16 cellular contexts compared by ENCODE assay signal in the genomic region with DNA sequence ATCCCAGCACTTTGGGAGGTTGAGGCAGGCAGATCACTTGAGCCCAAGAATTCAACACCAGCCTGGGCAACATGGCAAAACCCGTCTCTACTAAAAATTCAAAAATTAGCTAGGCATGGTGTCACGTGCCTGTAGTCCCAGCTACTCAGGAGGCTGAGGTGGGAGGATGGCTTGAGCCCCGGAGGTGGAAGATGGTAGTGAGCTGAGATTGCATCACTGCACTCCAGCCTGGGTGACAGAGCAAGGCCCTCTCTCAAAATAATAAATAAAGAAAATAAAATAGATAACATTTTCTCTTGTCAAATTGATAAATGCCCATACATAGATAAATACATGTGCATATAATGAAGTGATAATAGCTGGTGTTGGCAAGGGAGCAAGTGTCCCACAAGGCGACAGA. TPM values are rescaled to one million over a fixed set of nuclear protein-coding genes. Genes with fewer than 3 reads are reported as not detected.
DNase-seq lines count a peak whose midpoint lies in the region; ATAC-seq, FAIRE-seq and TF ChIP-seq lines count a peak whose summit lies in the region.
"Had no signal": no experiment of that assay in that cellular context is flagged by ENCODE, and none has a peak within 500 bp of the region (broad histone marks: within the 10 kb centered on the region; RNA-seq: fewer than 3 reads in every experiment).

No MANE protein-coding gene starts in this region.

- peak; percentile 39; the same call in 2 of the 3 replicates for TF ChIP-seq CTCF in H9 (conservative IDR thresholded peaks at IDR 0.05)
- no peak for TF ChIP-seq CTCF in PC-3 (conservative IDR thresholded peaks at IDR 0.05; ENCODE audit: low read depth, low read length)
- TF ChIP-seq CTCF in H1 (IDR thresholded peaks at IDR 0.05; ENCODE audit: control extremely low read depth in 1 of 3, insufficient read depth in 1 of 3, low read depth in 1 of 3, low read length in 3 of 3), result peak in 1 of 3 experiments; percentile 1; a peak in 1 of 4 replicates
- no peak for TF ChIP-seq CTCF in foreskin keratinocyte (conservative IDR thresholded peaks at IDR 0.05)
- TF ChIP-seq CTCF in GM23338 (conservative IDR thresholded peaks at IDR 0.05; ENCODE audit: low read depth in 2 of 2), result 0 out of 4 replicates have a peak, but pooled peaks of 1 of the 2 experiments have one; percentile 8

- H2BK5ac ChIP-seq in H9 (ENCODE audit: insufficient read length, low read length) (no peak overlapping the region), H1 (ENCODE audit: low read depth, low read length) (no peak overlapping the region)

- H3K27ac ChIP-seq in H9 (ENCODE audit: insufficient read length, low read depth, low read length), result no peak overlapping the region
- H3K27ac ChIP-seq in PC-3 (ENCODE audit: low read length), result no peak overlapping the region
- no peak overlapping the region for H3K27ac ChIP-seq in H1 (ENCODE audit: low read depth, low read length)
- no peak overlapping the region for H3K27ac ChIP-seq in foreskin keratinocyte
- no peak overlapping the region for H3K27ac ChIP-seq in GM23338 (ENCODE audit: low read depth)
- H3K27ac ChIP-seq: GM23248 had no signal

- H2BK20ac ChIP-seq in H9 (ENCODE audit: low read depth, low read length, poor library complexity, severe bottlenecking), result no peak overlapping the region
- H2BK20ac ChIP-seq in H1 (ENCODE audit: low read length), result no peak overlapping the region

- H3K27ac Mint-ChIP-seq in H9, result no peak overlapping the region
- H3K27ac Mint-ChIP-seq in GM23338, result no peak overlapping the region
- H3K27ac Mint-ChIP-seq: CD4-positive, alpha-beta T cell had no signal

- peaks cover 14% of the 10 kb centered on the region for H3K9me3 ChIP-seq in H9 (ENCODE audit: control insufficient read depth, low read depth, low read length)
- H3K9me3 ChIP-seq in PC-3 (ENCODE audit: low read length), result 0 out of 2 replicates have a peak, but pooled peaks cover 7% of the 10 kb centered on the region
- H3K9me3 ChIP-seq in H1 (ENCODE audit: insufficient read depth in 2 of 2, low read depth in 1 of 2, low read length in 1 of 2), result peaks cover 11% of the 10 kb centered on the region in 2 experiments

- no peak for TF ChIP-seq POLR2A in H1 (IDR thresholded peaks at IDR 0.05; ENCODE audit: control extremely low read depth in 1 of 2, low read depth in 2 of 2, low read length in 2 of 2)

- peaks cover 15 to 16% of the 10 kb centered on the region in 2 experiments for H3K9me3 Mint-ChIP-seq in H9
- H3K9me3 Mint-ChIP-seq in GM23338, result peaks cover 16% of the 10 kb centered on the region
- H3K9me3 Mint-ChIP-seq: CD4-positive, alpha-beta T cell had no signal

- no peak overlapping the region for H3K4me3 Mint-ChIP-seq in H9
- H3K4me3 Mint-ChIP-seq in GM23338, result no peak overlapping the region
- H3K4me3 Mint-ChIP-seq: CD4-positive, alpha-beta T cell had no signal

- H3K18ac ChIP-seq in H9 (ENCODE audit: insufficient read length, low read depth, low read length) (no peak overlapping the region), H1 (ENCODE audit: extremely low read depth, low read length) (no peak overlapping the region)

- H3K27me3 Mint-ChIP-seq in H9 (ENCODE audit: low read depth) (no peaks in the 10 kb centered on the region), GM23338 (ENCODE audit: insufficient read depth, low read depth, poor library complexity) (peaks cover 2% of the 10 kb centered on the region)

- no peaks in the 10 kb centered on the region for H3K36me3 ChIP-seq in PC-3 (ENCODE audit: low read depth, low read length)
- H3K36me3 ChIP-seq in H1 (ENCODE audit: control insufficient read depth in 2 of 4, insufficient read depth in 4 of 4, low read length in 3 of 4), result no peaks in the 10 kb centered on the region
- no peaks in the 10 kb centered on the region; the same call in 1 of the 2 replicates for H3K36me3 ChIP-seq in GM23338 (ENCODE audit: insufficient read depth)

- BruUV-seq in PC-3 (replicated peaks; lab: Mats Ljungman, UMichigan), result no TSS peak

- no CpG with 5 or more reads among the region's 4 CpGs for WGBS in H9 (ENCODE audit: extremely low coverage, insufficient read length, low lambda C conversion rate)
- WGBS in H1 (ENCODE audit: extremely low coverage in 1 of 2, insufficient coverage in 1 of 2, insufficient read length in 1 of 2, insufficient replicate concordance in 2 of 2, low coverage in 1 of 2, low lambda C conversion rate in 2 of 2, missing lambda C conversion rate in 1 of 2), 2 experiments, result 88% methylated on average over 4 of the region's 4 CpGs; no CpG with 5 or more reads in 1 of the 2 experiments

- H2BK15ac ChIP-seq in H9 (ENCODE audit: low read depth, low read length) (no peak overlapping the region), H1 (ENCODE audit: low read length) (no peak overlapping the region)

- no peaks in the 10 kb centered on the region for H3K23me2 ChIP-seq in H9 (ENCODE audit: insufficient read length, low read depth, low read length, poor library complexity, severe bottlenecking)
- H3K23me2 ChIP-seq in H1 (ENCODE audit: low read depth, low read length), result no peaks in the 10 kb centered on the region

- ATAC-seq in PC-3 (peak; percentile 35; the same call in 1 of the 2 replicates), foreskin keratinocyte (peak; percentile 60), GM23338 (no peak), GM18868 (IDR thresholded peaks at IDR 0.05; ENCODE audit: unreplicated experiment) (no peak)

- H4K91ac ChIP-seq in H9 (ENCODE audit: insufficient read length, low read depth, low read length) (no peak overlapping the region), H1 (replicated peaks; ENCODE audit: insufficient read length, low read length) (no peak overlapping the region)

- TF ChIP-seq EP300 in H1 (IDR thresholded peaks at IDR 0.05; ENCODE audit: borderline replicate concordance in 1 of 2, low read depth in 2 of 2, low read length in 2 of 2), result no peak

- no peak overlapping the region for H3K23ac ChIP-seq in H9 (ENCODE audit: insufficient read length, low read depth, low read length)
- no peak overlapping the region for H3K23ac ChIP-seq in H1 (ENCODE audit: insufficient read length)

- H3K4me1 ChIP-seq in H9 (ENCODE audit: insufficient read depth, low read length), result no peaks in the 10 kb centered on the region
- peaks cover 2% of the 10 kb centered on the region for H3K4me1 ChIP-seq in PC-3 (ENCODE audit: insufficient read depth, low read length)
- peaks cover 0 to 6% (median 0%) of the 10 kb centered on the region in 4 experiments; a peak in 1 of 7 replicates for H3K4me1 ChIP-seq in H1 (replicated peaks in 1 of 4; ENCODE audit: control insufficient read depth in 3 of 4, insufficient read depth in 4 of 4, low read length in 3 of 4)
- H3K4me1 ChIP-seq in foreskin keratinocyte, result peaks cover 2% of the 10 kb centered on the region
- H3K4me1 ChIP-seq in GM23338 (ENCODE audit: insufficient read depth), result no peaks in the 10 kb centered on the region; the same call in 1 of the 2 replicates

- H3K79me2 ChIP-seq in H9 (ENCODE audit: insufficient read depth, low read length) (no peaks in the 10 kb centered on the region), PC-3 (ENCODE audit: low read length) (no peaks in the 10 kb centered on the region), H1 (ENCODE audit: control insufficient read depth in 1 of 2, insufficient read depth in 2 of 2, low read length in 2 of 2) (no peaks in the 10 kb centered on the region), GM23338 (replicated peaks; ENCODE audit: insufficient read depth) (no peaks in the 10 kb centered on the region)

- TF ChIP-seq RAD21 in H1 (IDR thresholded peaks at IDR 0.05 in 1 of 2, conservative IDR thresholded peaks at IDR 0.05 in 1 of 2; ENCODE audit: low read depth in 2 of 2, low read length in 2 of 2), result no peak

- H3K14ac ChIP-seq in H9 (ENCODE audit: insufficient read depth, low read length) (no peak overlapping the region), H1 (ENCODE audit: insufficient read length) (no peak overlapping the region)

- H3K4me1 Mint-ChIP-seq in H9 (peaks cover 10 to 11% of the 10 kb centered on the region in 2 experiments), GM23338 (peaks cover 5% of the 10 kb centered on the region)

- H3K36me3 Mint-ChIP-seq in H9 (ENCODE audit: insufficient read depth in 1 of 3, low read depth in 3 of 3) (peaks cover 11 to 15% (median 14%) of the 10 kb centered on the region in 3 experiments), GM23338 (ENCODE audit: low read depth) (peaks cover 12% of the 10 kb centered on the region)

- H3K4me2 ChIP-seq in H9 (ENCODE audit: insufficient read depth, insufficient read length, low read length) (no peak overlapping the region), PC-3 (ENCODE audit: low read length) (no peak overlapping the region), H1 (ENCODE audit: insufficient read depth in 1 of 2, low read depth in 2 of 2, low read length in 2 of 2) (no peak overlapping the region), GM23338 (no peak overlapping the region)

- no peak for FAIRE-seq in H1 (lab: Jason Lieb, UNC)
- FAIRE-seq: HTR-8/SVneo had no signal

- no peak overlapping the region for H2AK5ac ChIP-seq in H9 (ENCODE audit: insufficient read length, low read length)
- no peak overlapping the region for H2AK5ac ChIP-seq in H1 (ENCODE audit: low read depth, low read length)

- DNase-seq in H9 (no peak), PC-3 (no peak), H1 (ENCODE audit: low read depth in 1 of 2, low spot score in 2 of 2) (no peak), foreskin keratinocyte (no peak), GM23338 (ENCODE audit: low spot score) (no peak), NCI-H226 (no peak)
- no peak for DNase-seq in activated T-cell treated with anti-CD3 and anti-CD28 coated beads, Interleukin-2, amount 50 U/mL, for 1 hour
- DNase-seq: 8988T; ACHN; Calu3; CD4-positive, alpha-beta T cell; DMS 273 treated with DMSO at 0.1 percent for 48 hours; GM23248; HCEC 1CT had no signal

- no peak overlapping the region for H3K4ac ChIP-seq in H9 (ENCODE audit: low read depth, low read length)
- no peak overlapping the region for H3K4ac ChIP-seq in H1 (replicated peaks; ENCODE audit: insufficient read length, low read depth, low read length)

- no peak overlapping the region for H4K5ac ChIP-seq in H9 (ENCODE audit: insufficient read length, low read depth, low read length)
- no peak overlapping the region for H4K5ac ChIP-seq in H1 (ENCODE audit: insufficient read length, low read depth, low read length)

- H3K56ac ChIP-seq in H9 (ENCODE audit: insufficient read length, low read depth, low read length) (no peak overlapping the region), H1 (replicated peaks; ENCODE audit: insufficient read length, low read depth, low read length) (no peak overlapping the region)

- H3K27me3 ChIP-seq in H9 (ENCODE audit: insufficient read depth, low read length) (no peaks in the 10 kb centered on the region), PC-3 (ENCODE audit: low read length) (no peaks in the 10 kb centered on the region), H1 (replicated peaks in 1 of 4; ENCODE audit: control insufficient read depth in 3 of 4, extremely low read depth in 1 of 4, insufficient read depth in 3 of 4, low read length in 3 of 4) (no peaks in the 10 kb centered on the region), foreskin keratinocyte (no peaks in the 10 kb centered on the region), GM23338 (ENCODE audit: insufficient read depth) (no peaks in the 10 kb centered on the region)

- H3K4me3 ChIP-seq in PC-3 (ENCODE audit: low read length), result no peak overlapping the region
- H3K4me3 ChIP-seq in H1 (ENCODE audit: extremely low read depth in 1 of 4, insufficient read depth in 2 of 4, low read depth in 3 of 4, low read length in 4 of 4), result no peak overlapping the region
- no peak overlapping the region for H3K4me3 ChIP-seq in GM23338
- H3K4me3 ChIP-seq: GM23248 had no signal

- H2BK12ac ChIP-seq in H9 (ENCODE audit: insufficient read length, low read depth, low read length) (no peak overlapping the region), H1 (ENCODE audit: low read depth, low read length) (no peak overlapping the region)

- H3K79me1 ChIP-seq in H9 (ENCODE audit: insufficient read depth, low read depth, low read length, poor library complexity, severe bottlenecking) (no peaks in the 10 kb centered on the region), H1 (ENCODE audit: low read depth, low read length) (no peaks in the 10 kb centered on the region)

- H3K9ac ChIP-seq in H9 (ENCODE audit: extremely low read depth, insufficient read length, low read length) (no peak overlapping the region), PC-3 (ENCODE audit: low read length) (no peak overlapping the region), H1 (replicated peaks in 1 of 4; ENCODE audit: extremely low read depth in 1 of 4, low read depth in 3 of 4, low read length in 3 of 4) (no peak overlapping the region)
- H3K9ac ChIP-seq: GM23248 had no signal

- H2AFZ ChIP-seq in H9 (ENCODE audit: low read length) (no peak overlapping the region), PC-3 (ENCODE audit: low read length) (no peak overlapping the region), H1 (ENCODE audit: low read length) (no peak overlapping the region), GM23338 (no peak overlapping the region)
- H2AFZ ChIP-seq: GM23248 had no signal

- no peaks in the 10 kb centered on the region for H3K9me2 ChIP-seq in PC-3 (replicated peaks; ENCODE audit: low read length)
- no peaks in the 10 kb centered on the region for H3K9me2 ChIP-seq in GM23338 (ENCODE audit: insufficient read depth)

- intact Hi-C loops in PC-3 (cut with micrococcal nuclease), result no loop called here

- H2BK120ac ChIP-seq in H9 (ENCODE audit: low read depth, low read length, poor library complexity, severe bottlenecking), result no peak overlapping the region
- no peak overlapping the region for H2BK120ac ChIP-seq in H1 (replicated peaks; ENCODE audit: low read depth, low read length)

- CTCF ChIA-PET in PC-3 (lab: Charles Lee), result interaction anchor here (0.6 kb wide), 1 partner anchor 11 kb away, joined by 3 read pairs; no protein-coding TSS in a partner anchor
- CTCF ChIA-PET in H1 (lab: Charles Lee; ENCODE audit: partially characterized antibody), result interaction anchor here (0.9 to 3.5 kb wide), 8 partner anchors 8 to 211 kb away, joined by 3 to 12 read pairs (median 6); no protein-coding TSS in a partner anchor

- H4K20me1 ChIP-seq in H9 (ENCODE audit: control insufficient read depth, insufficient read depth, insufficient read length) (no peaks in the 10 kb centered on the region), PC-3 (ENCODE audit: low read length) (no peaks in the 10 kb centered on the region), H1 (replicated peaks in 1 of 2; ENCODE audit: control insufficient read depth in 1 of 2, insufficient read depth in 2 of 2, low read length in 2 of 2) (no peaks in the 10 kb centered on the region), GM23338 (replicated peaks; ENCODE audit: insufficient read depth) (no peaks in the 10 kb centered on the region)

- no peaks in the 10 kb centered on the region for H3F3A ChIP-seq in PC-3 (ENCODE audit: low read length, unreplicated experiment)
- 0 out of 2 replicates have a peak, but pooled peaks cover 2% of the 10 kb centered on the region for H3F3A ChIP-seq in GM23338 (replicated peaks; ENCODE audit: low read depth)

- H3T11ph ChIP-seq in H9 (ENCODE audit: low read length), result no peak overlapping the region

- POLR2A ChIA-PET in PC-3 (lab: Charles Lee; ENCODE audit: unreplicated experiment) (no interaction called here), H1 (lab: Charles Lee; ENCODE audit: partially characterized antibody) (interaction anchor here (1.0 to 1.4 kb wide), 2 partner anchors 9 to 39 kb away, joined by 3 to 4 read pairs; no protein-coding TSS in a partner anchor)

- H4K8ac ChIP-seq in H9 (replicated peaks; ENCODE audit: insufficient read length, low read depth, low read length) (no peak overlapping the region), H1 (ENCODE audit: extremely low read depth, insufficient read depth, low read length) (no peak overlapping the region)

RNA-seq across cellular contexts. Expression of a gene that starts 33.3 kb away (rescaled TPM):
- 67.2 and 67.4 TPM in 2 replicates for total RNA-seq in H9 (2021)
- 118 and 158 TPM in 2 replicates for total RNA-seq in PC-3 (2014; rRNA removed)
- total RNA-seq in H1 (2021; fragmentation: NEBNext Ultra II Directional; extraction: Animal tissue kit (Norgen Biotek cat#: 25700)), result 71.4 and 71.8 TPM in 2 replicates
- 15.6 and 31.4 TPM in 2 replicates for polyA plus RNA-seq in H1 (2011; rRNA removed)
- 29.7 TPM for polyA plus RNA-seq in H1 (2011; cell fraction: cytosol; rRNA removed)
- polyA plus RNA-seq in H1 (2011; cell fraction: nucleus; rRNA removed), result 105 TPM
- 37.5 to 47.2 TPM (median 44.9 TPM) in 4 replicates for polyA plus RNA-seq in H1 (2012, experiment 1 of 2)
- 14.3 TPM for polyA plus RNA-seq in H1 (2012, experiment 2 of 2)
- polyA plus RNA-seq in H1 (2013, experiment 1 of 2), result 33.3 TPM
- 32.1 TPM for polyA plus RNA-seq in H1 (2013, experiment 2 of 2)
- polyA minus RNA-seq in H1 (2011; rRNA and poly(A)+ RNA removed), result 36.3 and 52.4 TPM in 2 replicates
- polyA minus RNA-seq in H1 (2011; cell fraction: cytosol; rRNA and poly(A)+ RNA removed), result 34.0 TPM
- polyA minus RNA-seq in H1 (2011; cell fraction: nucleus; rRNA and poly(A)+ RNA removed), result 45.7 TPM
- 66.7 and 74.8 TPM in 2 replicates for total RNA-seq in foreskin keratinocyte
- 25.1 and 29.0 TPM in 2 replicates for polyA plus RNA-seq in foreskin keratinocyte
- total RNA-seq in GM23338 (2014; rRNA removed; shearing (Covaris generic)), result 50.8 and 66.6 TPM in 2 replicates
- polyA plus RNA-seq in GM23338 (2016; fragmentation: Nextera tagmentation; extraction: Ambion mirVana), result 6.0 and 7.4 TPM in 2 replicates

Comparison
In these comparisons a context has a peak if more than half of its experiments do, and no peak if none do; other contexts are left out.
1. ATAC-seq: peak in PC-3 (single experiment) and foreskin keratinocyte (single experiment); none in GM23338 (single experiment) and GM18868 (single experiment).